18 cellular contexts compared by ENCODE assay signal in the genomic region with DNA sequence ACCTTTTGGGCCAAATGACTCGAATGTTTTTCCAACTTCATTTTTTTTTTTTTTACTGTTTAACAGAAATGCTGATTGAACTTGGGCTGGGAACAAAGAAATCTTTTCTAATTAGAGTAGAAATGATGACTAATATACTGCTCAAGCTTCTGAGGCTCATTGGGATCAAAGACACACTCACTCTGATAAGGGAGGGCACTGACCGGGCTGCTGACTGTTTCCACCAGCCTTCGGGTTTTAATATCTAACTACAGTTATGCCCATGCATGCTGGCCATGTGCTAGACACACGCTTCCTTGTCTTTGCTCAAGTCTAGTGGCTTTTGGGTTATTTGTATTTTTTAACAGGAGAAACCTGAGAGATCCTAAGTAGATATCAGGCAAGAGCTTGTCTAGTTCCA. TPM values are rescaled to one million over a fixed set of nuclear protein-coding genes. Genes with fewer than 3 reads are reported as not detected.
DNase-seq lines count a peak whose midpoint lies in the region; ATAC-seq, FAIRE-seq and TF ChIP-seq lines count a peak whose summit lies in the region.
"Had no signal": no experiment of that assay in that cellular context is flagged by ENCODE, and none has a peak within 500 bp of the region (broad histone marks: within the 10 kb centered on the region; RNA-seq: fewer than 3 reads in every experiment).

No MANE protein-coding gene starts in this region.

- no peaks in the 10 kb centered on the region for H3K9me3 ChIP-seq in GM23248 (ENCODE audit: low read depth)
- no peaks in the 10 kb centered on the region for H3K9me3 ChIP-seq in left lung
- H3K9me3 ChIP-seq in PC-3 (ENCODE audit: low read length) = no peaks in the 10 kb centered on the region
- H3K9me3 ChIP-seq in upper lobe of left lung = no peaks in the 10 kb centered on the region
- H3K9me3 ChIP-seq: right atrium auricular region had no signal

- peak; percentile 41 for DNase-seq in AG08395 (ENCODE audit: low spot score)
- DNase-seq in GM23248 = peak; percentile 19
- DNase-seq in amniotic epithelial cell (ENCODE audit: low read depth) = peak; percentile 52
- DNase-seq in left lung = no peak
- no peak for DNase-seq in PC-3
- no peak for DNase-seq in upper lobe of left lung
- no peak for DNase-seq in GM12892 (ENCODE audit: insufficient read length)
- DNase-seq in stimulated activated CD4-positive, alpha-beta T cell treated with anti-CD3 and anti-CD28 coated beads, Interleukin-4, amount 100 ng/mL, for 24 hours = no peak
- DNase-seq: activated CD8-positive, alpha-beta memory T cell treated with anti-CD3 and anti-CD28 coated beads, Interleukin-2, amount 10 ng/mL, durations not matched to agents 7 days and 5 days; activated gamma-delta T cell; DMS 273 treated with DMSO at 0.1 percent for 48 hours; HCEC 1CT; head of caudate nucleus; NCI-H526 treated with DMSO at 0.1 percent for 48 hours; stimulated activated CD4-positive, alpha-beta T cell treated with anti-CD3 and anti-CD28 coated beads, Interleukin-1b, Interleukin-23, amount 100 ng/mL, for 48 hours; SW 1271 had no signal

- in situ Hi-C loops in GM23248 (cut with MboI) = no loop called here

- BruUV-seq in PC-3 (replicated peaks; lab: Mats Ljungman, UMichigan) = no TSS peak

- H2AFZ ChIP-seq in GM23248 (no peak overlapping the region), PC-3 (ENCODE audit: low read length) (no peak overlapping the region)

- TF ChIP-seq CTCF in left lung (IDR thresholded peaks at IDR 0.05) (no peak), PC-3 (conservative IDR thresholded peaks at IDR 0.05; ENCODE audit: low read depth, low read length) (no peak), upper lobe of left lung (IDR thresholded peaks at IDR 0.05) (no peak)

- H3K4me1 ChIP-seq in GM23248 (ENCODE audit: insufficient read depth) (peaks cover 21% of the 10 kb centered on the region), left lung (no peaks in the 10 kb centered on the region), PC-3 (ENCODE audit: insufficient read depth, low read length) (no peaks in the 10 kb centered on the region), upper lobe of left lung (no peaks in the 10 kb centered on the region)
- H3K4me1 ChIP-seq: right atrium auricular region had no signal

- H3K4me3 ChIP-seq in GM23248 (no peak overlapping the region), left lung (no peak overlapping the region), PC-3 (ENCODE audit: low read length) (no peak overlapping the region), upper lobe of left lung (no peak overlapping the region)
- H3K4me3 ChIP-seq: right atrium auricular region had no signal

- 63 to 65% methylated on average over 4 of the region's 4 CpGs for WGBS in GM23248 (ENCODE audit: low coverage in 1 of 2, low lambda C conversion rate in 2 of 2, missing lambda C conversion rate in 2 of 2), 2 experiments
- WGBS in upper lobe of left lung, 2 donors = 74 to 77% methylated on average over 4 of the region's 4 CpGs

- H3K79me2 ChIP-seq in GM23248 (ENCODE audit: insufficient read depth) (no peaks in the 10 kb centered on the region), PC-3 (ENCODE audit: low read length) (no peaks in the 10 kb centered on the region)

- FAIRE-seq in GM12892 (lab: Jason Lieb, UNC) = no peak

- POLR2A ChIA-PET in PC-3 (lab: Charles Lee; ENCODE audit: unreplicated experiment) = no interaction called here

- intact Hi-C loops in left lung (cut with DNase I) = no loop called here
- intact Hi-C loops in PC-3 (cut with micrococcal nuclease) = loop anchor here (2.0 kb wide), 1 partner anchor 17 kb away; the partner anchor contains the start of gene ZBTB18

- CTCF ChIA-PET in PC-3 (lab: Charles Lee) = no interaction called here

- no peak for TF ChIP-seq EP300 in upper lobe of left lung (IDR thresholded peaks at IDR 0.05)

- no peak overlapping the region for H3K27ac ChIP-seq in GM23248
- H3K27ac ChIP-seq in left lung = no peak overlapping the region
- H3K27ac ChIP-seq in PC-3 (ENCODE audit: low read length) = no peak overlapping the region
- no peak overlapping the region for H3K27ac ChIP-seq in upper lobe of left lung
- H3K27ac ChIP-seq: right atrium auricular region had no signal

- H4K20me1 ChIP-seq in GM23248 (ENCODE audit: insufficient read depth) (no peaks in the 10 kb centered on the region), PC-3 (ENCODE audit: low read length) (no peaks in the 10 kb centered on the region)

- H3K27me3 ChIP-seq in GM23248 (replicated peaks; ENCODE audit: insufficient read depth) (no peaks in the 10 kb centered on the region), left lung (no peaks in the 10 kb centered on the region), PC-3 (ENCODE audit: low read length) (no peaks in the 10 kb centered on the region), upper lobe of left lung (no peaks in the 10 kb centered on the region)
- H3K27me3 ChIP-seq: right atrium auricular region had no signal

- no peak overlapping the region for H3K9ac ChIP-seq in GM23248
- no peak overlapping the region for H3K9ac ChIP-seq in PC-3 (ENCODE audit: low read length)

- H3K9me2 ChIP-seq in GM23248 (ENCODE audit: insufficient read depth) (no peaks in the 10 kb centered on the region), PC-3 (replicated peaks; ENCODE audit: low read length) (no peaks in the 10 kb centered on the region)

- ATAC-seq in left lung = peak; percentile 26
- ATAC-seq in PC-3 = no peak
- ATAC-seq in upper lobe of left lung (ENCODE audit: low FRiP score in 2 of 2) = no peak
- ATAC-seq: activated CD8-positive, alpha-beta memory T cell treated with anti-CD3 and anti-CD28 coated beads, Interleukin-2, amount 10 ng/mL, durations not matched to agents 7 days and 5 days; Panc1 had no signal

- TF ChIP-seq POLR2A in upper lobe of left lung (IDR thresholded peaks at IDR 0.05) = no peak
- no peak for TF ChIP-seq POLR2A in GM12892 (IDR thresholded peaks at IDR 0.05; ENCODE audit: low read depth, low read length)

- H3K4me2 ChIP-seq in GM23248 (ENCODE audit: unreplicated experiment) (no peak overlapping the region), PC-3 (ENCODE audit: low read length) (no peak overlapping the region)

- H3K36me3 ChIP-seq in GM23248 (ENCODE audit: low read depth) = no peaks in the 10 kb centered on the region
- no peaks in the 10 kb centered on the region for H3K36me3 ChIP-seq in left lung
- no peaks in the 10 kb centered on the region for H3K36me3 ChIP-seq in PC-3 (ENCODE audit: low read depth, low read length)
- no peaks in the 10 kb centered on the region for H3K36me3 ChIP-seq in upper lobe of left lung
- H3K36me3 ChIP-seq: right atrium auricular region had no signal

- no peaks in the 10 kb centered on the region for H3F3A ChIP-seq in GM23248 (ENCODE audit: insufficient read depth)
- H3F3A ChIP-seq in PC-3 (ENCODE audit: low read length, unreplicated experiment) = no peaks in the 10 kb centered on the region

RNA-seq across cellular contexts. Expression of gene ZBTB18, which starts 16.8 kb away (rescaled TPM):
- total RNA-seq in GM23248 (2014; rRNA removed; shearing (Covaris generic)) = 9.2 and 10.0 TPM in 2 replicates
- polyA plus RNA-seq in GM23248 (2016; fragmentation: Nextera tagmentation; extraction: Ambion mirVana) = 0.25 and 0.47 TPM in 2 replicates
- total RNA-seq in left lung (10 to 100 TPM; 20.6 to 23.5 TPM), PC-3 (2014; rRNA removed) (16.8 and 18.4 TPM in 2 replicates), upper lobe of left lung (10 to 100 TPM; 14.8 to 29.7 (median 20.4) TPM)
- 5.0 TPM for polyA plus RNA-seq in GM12892 (2012; ENCODE audit: missing spikeins)

Comparison
In these comparisons a context has a peak if more than half of its experiments do, and no peak if none do; other contexts are left out.
1. DNase-seq: peak in AG08395 (single experiment), GM23248 (single experiment) and amniotic epithelial cell (single experiment); none in left lung (0 of 2), PC-3 (single experiment), upper lobe of left lung (0 of 2), GM12892 (single experiment) and stimulated activated CD4-positive, alpha-beta T cell treated with anti-CD3 and anti-CD28 coated beads, Interleukin-4, amount 100 ng/mL, for 24 hours (single experiment).